Comparison of ENCODE assay signal across 23 cellular contexts in genomic region chr15:57425842-57426241, GRCh38. TPM values are rescaled to one million over a fixed set of nuclear protein-coding genes. Genes with fewer than 3 reads are reported as not detected.
"Had no signal": no experiment of that assay in that cellular context is flagged by ENCODE, and none has a peak within 500 bp of the region (broad histone marks: within the 10 kb centered on the region; RNA-seq: fewer than 3 reads in every experiment).

No MANE protein-coding gene starts in this region.

- H3K4me1 ChIP-seq: spleen, uterus had no signal

- FAIRE-seq: pancreas, small intestine had no signal

- H3K27ac ChIP-seq: left ventricle myocardium inferior, pancreas, sigmoid colon, spleen, suprapubic skin, thoracic aorta, upper lobe of right lung, uterus had no signal

- H3K27me3 ChIP-seq: pancreas, sigmoid colon, spleen, suprapubic skin, tibial artery, upper lobe of right lung, uterus had no signal

- ATAC-seq: naive thymus-derived CD8-positive, alpha-beta T cell; pancreas; right cardiac atrium; stimulated activated effector memory CD8-positive, alpha-beta T cell treated with anti-CD3 and anti-CD28 coated beads, Interleukin-12 subunit alpha, Interleukin-12 subunit beta, amount 100 ng/mL, for 72 hours; upper lobe of right lung had no signal

- DNase-seq: hypothalamus; islet precursor cell; left ventricle myocardium inferior; naive thymus-derived CD8-positive, alpha-beta T cell; nucleus accumbens; pancreas; posterior cingulate gyrus; retina; right cardiac atrium; sigmoid colon; small intestine; spleen; stimulated activated CD4-positive, alpha-beta T cell treated with anti-CD3 and anti-CD28 coated beads, Interleukin-4, amount 100 ng/mL, for 24 hours; stimulated activated naive CD4-positive, alpha-beta T cell; tibial artery; trophoblast cell; upper lobe of right lung; uterus had no signal

- H3K9me3 ChIP-seq: left ventricle myocardium inferior, pancreas, prostate gland, sigmoid colon, spleen, suprapubic skin, thoracic aorta, tibial artery, upper lobe of right lung, uterus had no signal

- H3K36me3 ChIP-seq: left ventricle myocardium inferior, pancreas, prostate gland, sigmoid colon, spleen, suprapubic skin, thoracic aorta, tibial artery, upper lobe of right lung, uterus had no signal

- H3K4me3 ChIP-seq: left ventricle myocardium inferior, lung, pancreas, prostate gland, sigmoid colon, spleen, suprapubic skin, thoracic aorta, tibial artery, upper lobe of right lung, uterus had no signal

RNA-seq across cellular contexts. Expression of gene CGNL1, which starts 49.5 kb away (rescaled TPM):
- total RNA-seq: naive thymus-derived CD8-positive, alpha-beta T cell had no signal
- polyA plus RNA-seq: naive thymus-derived CD8-positive, alpha-beta T cell had no signal
